ENCODE assay signal across 30 cellular contexts in genomic region chr6:117932676-117933075, GRCh38. TPM values are rescaled to one million over a fixed set of nuclear protein-coding genes. Genes with fewer than 3 reads are reported as not detected.
"Had no signal": no experiment of that assay in that cellular context is flagged by ENCODE, and none has a peak within 500 bp of the region (broad histone marks: within the 10 kb centered on the region; RNA-seq: fewer than 3 reads in every experiment).

No MANE protein-coding gene starts in this region.

- H3K4me3 ChIP-seq: neural progenitor cell, ovary, psoas muscle, right lobe of liver, sigmoid colon, suprapubic skin, testis, tibial artery, transverse colon, upper lobe of left lung, vagina had no signal

- H3K27ac ChIP-seq: neural progenitor cell, ovary, parathyroid adenoma, psoas muscle, right lobe of liver, suprapubic skin, testis, tibial artery, transverse colon, upper lobe of left lung, vagina had no signal

- H3K9me3 ChIP-seq: ovary, psoas muscle, right lobe of liver, suprapubic skin, testis, tibial artery had no signal

- DNase-seq: naive thymus-derived CD8-positive, alpha-beta T cell; nephron progenitor cell; occipital lobe; ovary; posterior cingulate gyrus; psoas muscle; right cardiac atrium; right lobe of liver; sigmoid colon; small intestine; stimulated activated CD4-positive, alpha-beta T cell treated with anti-CD3 and anti-CD28 coated beads, Interleukin-15, amount 100 ng/mL, for 24 hours; stimulated activated CD4-positive, alpha-beta T cell treated with anti-CD3 and anti-CD28 coated beads, Interleukin-2, amount 100 ng/mL, for 24 hours; stimulated activated CD4-positive, alpha-beta T cell treated with anti-CD3 and anti-CD28 coated beads, Interleukin-4, amount 100 ng/mL, for 1 hour; stimulated activated CD4-positive, alpha-beta T cell treated with anti-CD3 and anti-CD28 coated beads, Interleukin-4, amount 100 ng/mL, for 4 hours; stimulated activated CD8-positive, alpha-beta memory T cell treated with anti-CD3 and anti-CD28 coated beads, Interleukin-4, amount 100 ng/mL, for 48 hours; stimulated activated naive CD4-positive, alpha-beta T cell; stimulated activated naive CD8-positive, alpha-beta T cell treated with anti-CD3 and anti-CD28 coated beads, Interleukin-15, amount 100 ng/mL, for 72 hours; stimulated activated naive CD8-positive, alpha-beta T cell treated with anti-CD3 and anti-CD28 coated beads, Interleukin-15, Interleukin-2, amounts not matched to agents 100 U/mL and 50 U/mL, for 24 hours; substantia nigra; testis; tibial artery; transverse colon; upper lobe of left lung had no signal

- H3K79me2 ChIP-seq: parathyroid adenoma had no signal

- H3K36me3 Mint-ChIP-seq: stimulated activated memory B cell treated with anti-CD40 and anti-IgM and Interleukin-4, amounts not matched to agents 10 μg/mL and 1 μg/mL and 100 μg/mL, for 72 hours had no signal

- H3K27me3 ChIP-seq: neural progenitor cell, ovary, right lobe of liver, sigmoid colon, suprapubic skin, testis, transverse colon, upper lobe of left lung, vagina had no signal

- H3K4me1 Mint-ChIP-seq: naive thymus-derived CD8-positive, alpha-beta T cell; nephron progenitor cell; stimulated activated memory B cell treated with anti-CD40 and anti-IgM and Interleukin-4, amounts not matched to agents 10 μg/mL and 1 μg/mL and 100 μg/mL, for 72 hours; stimulated activated naive CD8-positive, alpha-beta T cell treated with anti-CD3 and anti-CD28 coated beads, Interleukin-15, amount 100 ng/mL, for 72 hours had no signal

- H3K9ac ChIP-seq: neural progenitor cell, parathyroid adenoma had no signal

- ATAC-seq: naive thymus-derived CD8-positive, alpha-beta T cell; natural killer cell treated with Interleukin-12 subunit alpha and Interleukin-12 subunit beta and Interleukin-15 and Interleukin-18, amount 100 ng/mL, for 72 hours; psoas muscle; right cardiac atrium; right lobe of liver; stimulated activated memory B cell treated with anti-CD40 and anti-IgM and Interleukin-4, amounts not matched to agents 10 μg/mL and 1 μg/mL and 100 μg/mL, for 72 hours; stimulated activated naive CD8-positive, alpha-beta T cell treated with anti-CD3 and anti-CD28 coated beads, Interleukin-15, amount 100 ng/mL, for 72 hours; stimulated activated naive CD8-positive, alpha-beta T cell treated with anti-CD3 and anti-CD28 coated beads, Interleukin-15, Interleukin-2, amounts not matched to agents 100 U/mL and 50 U/mL, for 24 hours had no signal

- H2AFZ ChIP-seq: neural progenitor cell, parathyroid adenoma had no signal

- H3K27me3 Mint-ChIP-seq: progenitor cell of endocrine pancreas; stimulated activated memory B cell treated with anti-CD40 and anti-IgM and Interleukin-4, amounts not matched to agents 10 μg/mL and 1 μg/mL and 100 μg/mL, for 72 hours had no signal

- H3K36me3 ChIP-seq: neural progenitor cell, ovary, right lobe of liver, sigmoid colon, suprapubic skin, tibial artery, transverse colon, upper lobe of left lung, vagina had no signal

- H3K4me3 Mint-ChIP-seq: naive thymus-derived CD8-positive, alpha-beta T cell; natural killer cell treated with Interleukin-12 subunit alpha and Interleukin-12 subunit beta and Interleukin-15 and Interleukin-18, amount 100 ng/mL, for 72 hours; nephron progenitor cell; neural progenitor cell; stimulated activated memory B cell treated with anti-CD40 and anti-IgM and Interleukin-4, amounts not matched to agents 10 μg/mL and 1 μg/mL and 100 μg/mL, for 72 hours; stimulated activated naive CD8-positive, alpha-beta T cell treated with anti-CD3 and anti-CD28 coated beads, Interleukin-15, amount 100 ng/mL, for 72 hours had no signal

- H3K4me2 ChIP-seq: neural progenitor cell had no signal

- H3K4me1 ChIP-seq: parathyroid adenoma, psoas muscle, right lobe of liver, sigmoid colon, suprapubic skin, testis, tibial artery, transverse colon, upper lobe of left lung, vagina had no signal

- H3K27ac Mint-ChIP-seq: naive thymus-derived CD8-positive, alpha-beta T cell; natural killer cell treated with Interleukin-12 subunit alpha and Interleukin-12 subunit beta and Interleukin-15 and Interleukin-18, amount 100 ng/mL, for 72 hours; nephron progenitor cell; progenitor cell of endocrine pancreas; stimulated activated memory B cell treated with anti-CD40 and anti-IgM and Interleukin-4, amounts not matched to agents 10 μg/mL and 1 μg/mL and 100 μg/mL, for 72 hours; stimulated activated naive CD8-positive, alpha-beta T cell treated with anti-CD3 and anti-CD28 coated beads, Interleukin-15, amount 100 ng/mL, for 72 hours had no signal

RNA-seq across cellular contexts. Expression of gene SLC35F1, which starts 25.6 kb away (rescaled TPM):
- polyA plus RNA-seq: naive thymus-derived CD8-positive, alpha-beta T cell had no signal
